9 cellular contexts compared by ENCODE assay signal in genomic region chr18:48994044-48994651, GRCh38. TPM values are rescaled to one million over a fixed set of nuclear protein-coding genes. Genes with fewer than 3 reads are reported as not detected.
DNase-seq lines count a peak whose midpoint lies in the region; ATAC-seq and TF ChIP-seq lines count a peak whose summit lies in the region.
"Had no signal": no experiment of that assay in that cellular context is flagged by ENCODE, and none has a peak within 500 bp of the region (broad histone marks: within the 10 kb centered on the region; RNA-seq: fewer than 3 reads in every experiment).

No MANE protein-coding gene starts in this region.

- peaks cover 0 to 2% (median 0%) of the 10 kb centered on the region in 5 experiments for H3K9me3 Mint-ChIP-seq in brain
- H3K9me3 Mint-ChIP-seq in type B pancreatic cell: no peaks in the 10 kb centered on the region

- TF ChIP-seq CTCF in brain (conservative IDR thresholded peaks at IDR 0.05): no peak
- TF ChIP-seq CTCF in left lung (IDR thresholded peaks at IDR 0.05): no peak
- no peak for TF ChIP-seq CTCF in type B pancreatic cell (conservative IDR thresholded peaks at IDR 0.05)

- H3K27ac Mint-ChIP-seq in brain (peak overlapping the region in 3 of 5 experiments; percentile 12 to 69 (median 25)), type B pancreatic cell (peak overlapping the region; percentile 77)

- peaks cover 24 to 60% of the 10 kb centered on the region in 2 donors for H3K4me1 ChIP-seq in left lung

- H3K4me1 Mint-ChIP-seq in brain (peaks cover 49% of the 10 kb centered on the region), type B pancreatic cell (ENCODE audit: unreplicated experiment) (peaks cover 49% of the 10 kb centered on the region)

- H3K36me3 ChIP-seq in left lung: no peaks in the 10 kb centered on the region

- no peaks in the 10 kb centered on the region for H3K27me3 ChIP-seq in left lung

- H3K4me3 Mint-ChIP-seq in brain: no peak overlapping the region
- H3K4me3 Mint-ChIP-seq in type B pancreatic cell: no peak overlapping the region

- H3K9me3 ChIP-seq in left lung: no peaks in the 10 kb centered on the region

- peak overlapping the region; percentile 57 to 64 for H3K27ac ChIP-seq in left lung

- ATAC-seq in left lung (peak; percentile 12), HG03097 (IDR thresholded peaks at IDR 0.05; ENCODE audit: low FRiP score, unreplicated experiment) (no peak), GM21360 (IDR thresholded peaks at IDR 0.05; ENCODE audit: unreplicated experiment) (no peak)

- H3K4me3 ChIP-seq in left lung: no peak overlapping the region

- H3K36me3 Mint-ChIP-seq in brain (no peaks in the 10 kb centered on the region), type B pancreatic cell (no peaks in the 10 kb centered on the region)

- intact Hi-C loops in left lung (cut with DNase I): no loop called here

- DNase-seq in NCI-H2196 (lab: John Stamatoyannopoulos, UW; ENCODE audit: unreplicated experiment): peak; percentile 16
- no peak for DNase-seq in NCI-H2196 treated with DMSO at 0.1 percent for 48 hours (lab: John Stamatoyannopoulos, UW; ENCODE audit: unreplicated experiment)
- DNase-seq in left lung: peak in 1 of 2 donors; percentile 69
- no peak for DNase-seq in type B pancreatic cell (ENCODE audit: extremely low spot score, unreplicated experiment)
- no peak for DNase-seq in SKM-1 (lab: John Stamatoyannopoulos, UW; ENCODE audit: unreplicated experiment)
- DNase-seq: head of caudate nucleus had no signal

- H3K27me3 Mint-ChIP-seq in brain: peaks cover 11% of the 10 kb centered on the region
- H3K27me3 Mint-ChIP-seq in type B pancreatic cell: peaks cover 5% of the 10 kb centered on the region

RNA-seq across cellular contexts. Expression of gene SMAD7, which starts 43.4 kb away (rescaled TPM):
- 8.0 TPM for polyA plus RNA-seq in brain (ENCODE audit: insufficient read depth, low read depth, low replicate concordance)
- total RNA-seq in left lung (10 to 100 TPM; 43.3 to 46.3 TPM), type B pancreatic cell (ENCODE audit: low replicate concordance) (17.8 and 30.9 TPM in 2 replicates)
